In the genomic region with DNA sequence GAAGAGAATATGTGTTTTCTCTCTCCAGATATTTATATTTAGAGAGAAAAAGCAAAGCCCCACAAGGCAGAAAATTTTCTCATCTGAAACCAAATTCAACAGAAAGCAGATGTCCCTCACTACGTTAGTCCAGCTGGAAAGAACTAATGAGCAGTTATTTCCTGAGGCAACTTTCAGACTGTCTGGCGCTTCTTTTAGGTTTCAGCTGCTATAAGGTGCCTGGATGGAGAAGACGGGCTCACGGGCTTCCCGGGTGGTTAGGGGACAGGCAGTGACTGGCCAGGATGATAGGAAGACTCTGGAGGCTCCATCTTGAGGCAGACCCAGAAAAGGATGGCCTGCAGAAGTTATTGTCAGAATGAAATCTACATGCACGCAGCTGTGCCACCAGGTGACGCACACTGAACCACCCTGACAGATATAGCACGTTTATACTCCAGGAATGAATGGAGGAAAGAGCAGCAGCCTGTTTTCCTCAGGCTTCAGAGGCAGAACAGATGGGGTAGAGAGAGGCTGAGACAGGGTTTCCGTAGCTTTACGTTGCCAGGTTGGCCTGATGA, we compare ENCODE assay signal across 10 cellular contexts. TPM values are rescaled to one million over a fixed set of nuclear protein-coding genes. Genes with fewer than 3 reads are reported as not detected.
A peak's percentile ranks its signal among the peaks of the same experiment; 100 is the strongest.
DNase-seq lines count a peak whose midpoint lies in the region; ATAC-seq, FAIRE-seq and TF ChIP-seq lines count a peak whose summit lies in the region.
"Had no signal": no experiment of that assay in that cellular context is flagged by ENCODE, and none has a peak within 500 bp of the region (broad histone marks: within the 10 kb centered on the region; RNA-seq: fewer than 3 reads in every experiment).

No MANE protein-coding gene starts in this region.

- BruUV-seq in Calu3 (replicated peaks; lab: Mats Ljungman, UMichigan): no TSS peak

- no peak overlapping the region for H3K4me3 ChIP-seq in BLaER1 treated with 17β-estradiol and CSF1 and Interleukin-3, amounts not matched to agents 10 nM and 100 nM
- no peak overlapping the region for H3K4me3 ChIP-seq in fibroblast of mammary gland (ENCODE audit: control insufficient read depth, low read depth, low read length)

- no peak overlapping the region for H3K27ac Mint-ChIP-seq in Calu3 (ENCODE audit: unreplicated experiment)
- H3K27ac Mint-ChIP-seq: activated naive CD8-positive, alpha-beta T cell had no signal

- no peaks in the 10 kb centered on the region for H3K27me3 Mint-ChIP-seq in Calu3 (ENCODE audit: unreplicated experiment)

- peak overlapping the region in 9 of 11 experiments; percentile 42 to 68 (median 63); a peak in 18 of 22 replicates for H3K4me2 ChIP-seq in BLaER1 treated with 17β-estradiol and CSF1 and Interleukin-3, amounts not matched to agents 10 nM and 100 nM

- H3K36me3 ChIP-seq in BLaER1 treated with 17β-estradiol and CSF1 and Interleukin-3, amounts not matched to agents 10 nM and 100 nM: no peaks in the 10 kb centered on the region

- intact Hi-C loops in Calu3 (cut with micrococcal nuclease; ENCODE audit: unreplicated experiment): no loop called here

- DNase-seq in NCI-H1417 treated with DMSO at 0.1 percent for 48 hours (lab: John Stamatoyannopoulos, UW) (peak; percentile 17), fibroblast of mammary gland (ENCODE audit: low read depth) (peak; percentile 10), GOT3 (lab: John Stamatoyannopoulos, UW) (no peak), RCC 7860 (ENCODE audit: low spot score) (no peak), Calu3 (no peak)

- no peak for FAIRE-seq in RCC 7860 (lab: Jason Lieb, UNC)

- H3K4me1 Mint-ChIP-seq in Calu3 (ENCODE audit: low read depth, unreplicated experiment): peaks cover under 1% of the 10 kb centered on the region

- H3K36me3 Mint-ChIP-seq in Calu3 (ENCODE audit: insufficient read depth, unreplicated experiment): no peaks in the 10 kb centered on the region
- H3K36me3 Mint-ChIP-seq: activated naive CD8-positive, alpha-beta T cell had no signal

- H3K27ac ChIP-seq in BLaER1 treated with 17β-estradiol and CSF1 and Interleukin-3, amounts not matched to agents 10 nM and 100 nM: no peak overlapping the region

- H3K4me1 ChIP-seq in BLaER1 treated with 17β-estradiol and CSF1 and Interleukin-3, amounts not matched to agents 10 nM and 100 nM: peaks cover 12 to 40% (median 32%) of the 10 kb centered on the region in 10 experiments; a peak in 19 of 20 replicates

- peaks cover 0 to 10% (median 0%) of the 10 kb centered on the region in 11 experiments; a peak in 1 of 22 replicates for H3K27me3 ChIP-seq in BLaER1 treated with 17β-estradiol and CSF1 and Interleukin-3, amounts not matched to agents 10 nM and 100 nM

- CTCF ChIA-PET in Calu3 (lab: Charles Lee): interaction anchor here (0.5 to 1.2 kb wide), 2 partner anchors 23 to 32 kb away, joined by 3 to 4 read pairs; no protein-coding TSS in a partner anchor

- no peaks in the 10 kb centered on the region for H3K9me3 ChIP-seq in BLaER1 treated with 17β-estradiol and CSF1 and Interleukin-3, amounts not matched to agents 10 nM and 100 nM (replicated peaks in 1 of 11)

- peak overlapping the region in 2 of 11 experiments; percentile 17 to 21; a peak in 2 of 22 replicates for H3K9ac ChIP-seq in BLaER1 treated with 17β-estradiol and CSF1 and Interleukin-3, amounts not matched to agents 10 nM and 100 nM

- H3K4me3 Mint-ChIP-seq in Calu3 (ENCODE audit: low read depth, unreplicated experiment): no peak overlapping the region
- H3K4me3 Mint-ChIP-seq: activated naive CD8-positive, alpha-beta T cell had no signal

- peak; percentile 73 for ATAC-seq in GM19328 (IDR thresholded peaks at IDR 0.05; ENCODE audit: unreplicated experiment)
- ATAC-seq in GM19324 (IDR thresholded peaks at IDR 0.05; ENCODE audit: low FRiP score, unreplicated experiment): no peak
- ATAC-seq: HCT116 had no signal

- TF ChIP-seq CTCF in fibroblast of mammary gland (conservative IDR thresholded peaks at IDR 0.05; ENCODE audit: control insufficient read depth, insufficient read depth, low read depth, low read length) (peak; percentile 3), Calu3 (IDR thresholded peaks at IDR 0.05; ENCODE audit: unreplicated experiment) (no peak)

- H3K9me3 Mint-ChIP-seq in Calu3 (ENCODE audit: low read depth, unreplicated experiment): no peaks in the 10 kb centered on the region

- peaks cover 0 to 3% (median 0%) of the 10 kb centered on the region in 11 experiments; a peak in 1 of 22 replicates for H4K20me1 ChIP-seq in BLaER1 treated with 17β-estradiol and CSF1 and Interleukin-3, amounts not matched to agents 10 nM and 100 nM

RNA-seq across cellular contexts. Expression of a gene that starts 50.7 kb away (rescaled TPM):
- total RNA-seq in Calu3 (2022): 36.2 and 41.5 TPM in 2 replicates

RNA-seq across cellular contexts. Expression of a gene that starts 54.7 kb away (rescaled TPM):
- total RNA-seq in Calu3 (2022): 86.7 and 88.7 TPM in 2 replicates

Comparison
In these comparisons a context has a peak if more than half of its experiments do, and no peak if none do; other contexts are left out.
1. DNase-seq: peak in NCI-H1417 treated with DMSO at 0.1 percent for 48 hours (single experiment) and fibroblast of mammary gland (single experiment); none in GOT3 (single experiment), RCC 7860 (single experiment) and Calu3 (single experiment).